8 cellular contexts compared by ENCODE assay signal in the genomic region with DNA sequence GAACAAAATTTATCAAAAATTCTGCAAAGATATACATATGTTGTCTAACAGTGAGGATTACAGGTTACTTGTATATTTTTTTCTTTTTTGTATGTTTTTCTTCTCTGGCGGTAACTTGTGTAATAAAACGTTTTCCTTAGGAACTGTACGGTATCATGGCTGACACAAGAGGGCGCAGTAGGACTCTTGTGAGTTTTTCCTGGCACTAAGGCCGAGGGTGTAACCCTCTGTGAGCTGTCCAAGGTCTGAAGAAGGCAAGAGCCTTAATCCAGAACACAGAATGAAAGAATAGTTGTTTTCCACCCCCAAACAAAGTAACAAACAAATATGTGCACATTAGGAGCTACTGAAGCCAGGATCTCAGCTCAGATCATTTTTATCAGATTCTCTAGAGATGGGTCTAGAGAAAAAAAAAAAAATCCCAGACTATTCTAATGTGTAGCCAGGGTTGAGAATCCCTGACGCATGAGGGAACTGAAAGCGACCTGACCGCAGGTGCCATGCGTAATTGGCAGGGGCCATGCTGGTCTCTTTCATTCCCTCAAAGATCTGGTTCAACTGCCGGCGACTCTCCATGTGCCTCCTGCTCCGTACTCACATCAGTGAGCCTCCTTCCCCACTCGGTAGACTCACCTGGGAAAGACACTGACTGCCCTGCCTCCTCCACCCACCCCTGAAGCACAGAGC. TPM values are rescaled to one million over a fixed set of nuclear protein-coding genes. Genes with fewer than 3 reads are reported as not detected.
DNase-seq lines count a peak whose midpoint lies in the region; ATAC-seq and TF ChIP-seq lines count a peak whose summit lies in the region.

No MANE protein-coding gene starts in this region.

- H3K36me3 ChIP-seq in right lobe of liver (no peaks in the 10 kb centered on the region), upper lobe of right lung (no peaks in the 10 kb centered on the region)

- H3K36me3 Mint-ChIP-seq in activated T-cell treated with anti-CD3 and anti-CD28 coated beads, Interleukin-2, amount 50 U/mL, for 72 hours (ENCODE audit: insufficient read depth in 2 of 2): no peaks in the 10 kb centered on the region
- no peaks in the 10 kb centered on the region for H3K36me3 Mint-ChIP-seq in activated T-cell treated with anti-CD3 and anti-CD28 coated beads, Interleukin-2, amount 50 U/mL, for 4 hours (ENCODE audit: insufficient read depth)

- peak; percentile 38 to 40 for DNase-seq in activated T-cell treated with anti-CD3 and anti-CD28 coated beads, Interleukin-2, amount 50 U/mL, for 72 hours
- no peak for DNase-seq in activated T-cell treated with anti-CD3 and anti-CD28 coated beads, Interleukin-2, amount 50 U/mL, for 4 hours
- peak; percentile 86 for DNase-seq in H4 (ENCODE audit: low spot score)
- DNase-seq in SHP77 (lab: John Stamatoyannopoulos, UW): peak; percentile 33 to 63
- peak; percentile 92 for DNase-seq in dermis blood vessel endothelial cell
- DNase-seq in right lobe of liver: peak; percentile 51 to 74 (median 57)
- DNase-seq in upper lobe of right lung: no peak

- intact Hi-C loops in right lobe of liver (cut with DNase I) (no loop called here), upper lobe of right lung (cut with DNase I) (no loop called here)

- H3K27ac Mint-ChIP-seq in activated T-cell treated with anti-CD3 and anti-CD28 coated beads, Interleukin-2, amount 50 U/mL, for 72 hours: no peak overlapping the region

- no peaks in the 10 kb centered on the region for H3K4me1 Mint-ChIP-seq in activated T-cell treated with anti-CD3 and anti-CD28 coated beads, Interleukin-2, amount 50 U/mL, for 72 hours (ENCODE audit: low read depth)
- no peaks in the 10 kb centered on the region for H3K4me1 Mint-ChIP-seq in activated T-cell treated with anti-CD3 and anti-CD28 coated beads, Interleukin-2, amount 50 U/mL, for 4 hours (ENCODE audit: low read depth)

- H3K9me3 ChIP-seq in right lobe of liver (no peaks in the 10 kb centered on the region), upper lobe of right lung (no peaks in the 10 kb centered on the region)

- H3K4me3 Mint-ChIP-seq in activated T-cell treated with anti-CD3 and anti-CD28 coated beads, Interleukin-2, amount 50 U/mL, for 72 hours: no peak overlapping the region
- H3K4me3 Mint-ChIP-seq in activated T-cell treated with anti-CD3 and anti-CD28 coated beads, Interleukin-2, amount 50 U/mL, for 4 hours: no peak overlapping the region

- peaks cover 0 to under 1% of the 10 kb centered on the region in 2 donors for H3K9me3 Mint-ChIP-seq in activated T-cell treated with anti-CD3 and anti-CD28 coated beads, Interleukin-2, amount 50 U/mL, for 72 hours
- no peaks in the 10 kb centered on the region for H3K9me3 Mint-ChIP-seq in activated T-cell treated with anti-CD3 and anti-CD28 coated beads, Interleukin-2, amount 50 U/mL, for 4 hours

- H3K27me3 ChIP-seq in right lobe of liver (no peaks in the 10 kb centered on the region), upper lobe of right lung (no peaks in the 10 kb centered on the region)

- H3K4me3 ChIP-seq in right lobe of liver: no peak overlapping the region
- H3K4me3 ChIP-seq in upper lobe of right lung: no peak overlapping the region

- TF ChIP-seq POLR2A in right lobe of liver (IDR thresholded peaks at IDR 0.05): no peak

- H3K4me1 ChIP-seq in right lobe of liver (no peaks in the 10 kb centered on the region), upper lobe of right lung (no peaks in the 10 kb centered on the region)

- ATAC-seq in activated T-cell treated with anti-CD3 and anti-CD28 coated beads, Interleukin-2, amount 50 U/mL, for 72 hours (replicated peaks in 1 of 2): peak; percentile 30 to 46
- ATAC-seq in activated T-cell treated with anti-CD3 and anti-CD28 coated beads, Interleukin-2, amount 50 U/mL, for 4 hours: no peak
- ATAC-seq in right lobe of liver (peak; percentile 96 to 99 (median 98)), upper lobe of right lung (peak; percentile 98)

- H3K27me3 Mint-ChIP-seq in activated T-cell treated with anti-CD3 and anti-CD28 coated beads, Interleukin-2, amount 50 U/mL, for 72 hours (ENCODE audit: low read depth): peaks cover 2% of the 10 kb centered on the region
- peaks cover 2% of the 10 kb centered on the region for H3K27me3 Mint-ChIP-seq in activated T-cell treated with anti-CD3 and anti-CD28 coated beads, Interleukin-2, amount 50 U/mL, for 4 hours (ENCODE audit: low read depth)

- WGBS in right lobe of liver (ENCODE audit: insufficient coverage, low coverage, low lambda C conversion rate, missing lambda C conversion rate): 45% methylated on average over 13 of the region's 13 CpGs

- peak; percentile 90 for TF ChIP-seq CTCF in LNCAP (IDR thresholded peaks at IDR 0.05)
- TF ChIP-seq CTCF in right lobe of liver (IDR thresholded peaks at IDR 0.05): peak; percentile 83 to 86 (median 84)
- TF ChIP-seq CTCF in upper lobe of right lung (IDR thresholded peaks at IDR 0.05): peak; percentile 78

- no peak overlapping the region for H3K27ac ChIP-seq in right lobe of liver
- no peak overlapping the region for H3K27ac ChIP-seq in upper lobe of right lung

RNA-seq across cellular contexts. Expression of a gene that starts 27.0 kb away (rescaled TPM):
- not detected for total RNA-seq in activated T-cell treated with anti-CD3 and anti-CD28 coated beads, Interleukin-2, amount 50 U/mL, for 72 hours
- not detected for total RNA-seq in activated T-cell treated with anti-CD3 and anti-CD28 coated beads, Interleukin-2, amount 50 U/mL, for 4 hours
- 0.31 and 0.35 TPM in 2 replicates for total RNA-seq in H4 (2014; rRNA removed; shearing (Covaris generic))
- not detected in 2 replicates for total RNA-seq in dermis blood vessel endothelial cell
- 1 to 10 TPM in 4 of 6 experiments, under 1 TPM in 2; 0.19 to 1.6 (median 1.1) TPM for total RNA-seq in right lobe of liver
- total RNA-seq in upper lobe of right lung: 0.41 TPM

Comparison
In these comparisons a context has a peak if more than half of its experiments do, and no peak if none do; other contexts are left out.
1. ATAC-seq: peak in activated T-cell treated with anti-CD3 and anti-CD28 coated beads, Interleukin-2, amount 50 U/mL, for 72 hours (2 of 2), right lobe of liver (4 of 4) and upper lobe of right lung (single experiment); none in activated T-cell treated with anti-CD3 and anti-CD28 coated beads, Interleukin-2, amount 50 U/mL, for 4 hours (0 of 2).
2. DNase-seq: peak in activated T-cell treated with anti-CD3 and anti-CD28 coated beads, Interleukin-2, amount 50 U/mL, for 72 hours (2 of 2), H4 (single experiment), SHP77 (2 of 2), dermis blood vessel endothelial cell (single experiment) and right lobe of liver (3 of 3); none in activated T-cell treated with anti-CD3 and anti-CD28 coated beads, Interleukin-2, amount 50 U/mL, for 4 hours (single experiment) and upper lobe of right lung (single experiment).
3. Peak in every context shown above with its lines, with median percentiles within 50 percentile points of each other: CTCF ChIP-seq.